In genomic region chr2:49045083-49045482, GRCh38 we compare ENCODE assay signal across 15 cellular contexts.
DNase-seq lines count a peak whose midpoint lies in the region; ATAC-seq and TF ChIP-seq lines count a peak whose summit lies in the region.
"Had no signal": no experiment of that assay in that cellular context is flagged by ENCODE, and none has a peak within 500 bp of the region (broad histone marks: within the 10 kb centered on the region; RNA-seq: fewer than 3 reads in every experiment).

No MANE protein-coding gene starts in this region.

- no peaks in the 10 kb centered on the region for H3K4me1 ChIP-seq in ascending aorta

- H3K27me3 ChIP-seq in ascending aorta = no peaks in the 10 kb centered on the region
- H3K27me3 ChIP-seq: BE2C had no signal

- no peak for ATAC-seq in GM21717 (IDR thresholded peaks at IDR 0.05; ENCODE audit: unreplicated experiment)
- ATAC-seq: HCT116, SK-N-SH treated with all-trans-retinoic acid at 6 μM for 48 hours, T-cell had no signal

- H3K9me3 ChIP-seq in ascending aorta = no peaks in the 10 kb centered on the region
- H3K9me3 ChIP-seq: BE2C had no signal

- TF ChIP-seq CTCF in ascending aorta (IDR thresholded peaks at IDR 0.05) = no peak

- no peak overlapping the region for H3K27ac ChIP-seq in ascending aorta
- H3K27ac ChIP-seq: GM23248 had no signal

- no peaks in the 10 kb centered on the region for H3K36me3 ChIP-seq in ascending aorta
- H3K36me3 ChIP-seq: BE2C had no signal

- DNase-seq in NCI-H2081 (lab: John Stamatoyannopoulos, UW) (peak; percentile 72 to 94), NCI-H2081 treated with DMSO at 0.1 percent for 48 hours (lab: John Stamatoyannopoulos, UW) (no peak), DMS79 treated with DMSO at 0.1 percent for 48 hours (lab: John Stamatoyannopoulos, UW) (peak; percentile 99), NCI-H1930 (lab: John Stamatoyannopoulos, UW) (peak; percentile 66 to 68), left kidney (ENCODE audit: low read depth, low spot score) (peak; percentile 21), SKM-1 (lab: John Stamatoyannopoulos, UW; ENCODE audit: unreplicated experiment) (no peak), ascending aorta (ENCODE audit: low spot score in 2 of 2) (no peak)
- DNase-seq: GM23248, NCI-H446, SIG-M5, T-cell had no signal

- intact Hi-C loops in ascending aorta (cut with DNase I) = no loop called here

- H3K4me3 ChIP-seq in ascending aorta = no peak overlapping the region
- H3K4me3 ChIP-seq: GM23248 had no signal

Comparison
In these comparisons a context has a peak if more than half of its experiments do, and no peak if none do; other contexts are left out.
1. DNase-seq: peak in NCI-H2081 (2 of 2), DMS79 treated with DMSO at 0.1 percent for 48 hours (single experiment), NCI-H1930 (2 of 2) and left kidney (single experiment); none in NCI-H2081 treated with DMSO at 0.1 percent for 48 hours (single experiment), SKM-1 (single experiment) and ascending aorta (0 of 2).